ENCODE assay signal across 10 cellular contexts in the genomic region with DNA sequence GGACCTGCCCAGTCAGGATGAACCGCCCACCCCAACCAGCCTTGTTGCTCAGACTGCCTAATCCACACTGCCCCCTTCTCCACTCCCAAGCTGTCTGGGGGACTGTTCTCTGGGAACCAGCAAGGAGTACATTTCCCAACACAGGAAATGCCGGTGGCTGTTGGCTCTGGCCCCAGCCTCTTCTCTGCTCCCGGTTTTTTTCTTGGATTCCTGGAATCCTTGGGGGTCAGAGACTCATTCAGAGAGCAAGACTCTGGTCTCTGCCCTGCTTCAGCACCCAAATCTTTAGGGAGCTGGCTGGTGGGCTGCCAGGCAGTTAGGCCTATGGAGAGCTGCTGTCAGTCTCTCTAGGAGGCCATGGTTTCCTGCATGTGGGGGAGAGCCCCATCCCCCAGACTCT. TPM values are rescaled to one million over a fixed set of nuclear protein-coding genes. Genes with fewer than 3 reads are reported as not detected.
DNase-seq lines count a peak whose midpoint lies in the region; ATAC-seq, FAIRE-seq and TF ChIP-seq lines count a peak whose summit lies in the region.
"Had no signal": no experiment of that assay in that cellular context is flagged by ENCODE, and none has a peak within 500 bp of the region (broad histone marks: within the 10 kb centered on the region; RNA-seq: fewer than 3 reads in every experiment).

No MANE protein-coding gene starts in this region.

- H3K9me3 ChIP-seq in kidney (ENCODE audit: control insufficient read depth in 1 of 2, low read length in 2 of 2) (no peaks in the 10 kb centered on the region), smooth muscle cell (replicated peaks; ENCODE audit: low read depth) (no peaks in the 10 kb centered on the region)
- no peaks in the 10 kb centered on the region for H3K9me3 ChIP-seq in effector memory CD4-positive, alpha-beta T cell (ENCODE audit: control insufficient read depth, low read length)

- intact Hi-C loops in kidney (cut with DNase I) (no loop called here), CD14-positive monocyte (cut with micrococcal nuclease) (loop anchor here in 1 of 2 donors (10.0 kb wide), 1 partner anchor 60 kb away; no protein-coding TSS in a partner anchor)

- 37% methylated on average over 3 of the region's 3 CpGs for WGBS in smooth muscle cell (ENCODE audit: low lambda C conversion rate)

- H3K9me3 Mint-ChIP-seq in natural killer cell treated with Interleukin-12 subunit alpha and Interleukin-12 subunit beta and Interleukin-15 and Interleukin-18, amount 100 ng/mL, for 72 hours: no peaks in the 10 kb centered on the region
- H3K9me3 Mint-ChIP-seq in CD14-positive monocyte: no peaks in the 10 kb centered on the region
- H3K9me3 Mint-ChIP-seq: activated naive CD4-positive, alpha-beta T cell treated with anti-CD3 and anti-CD28 coated beads for 36 hours had no signal

- no peaks in the 10 kb centered on the region for H3F3A ChIP-seq in smooth muscle cell (ENCODE audit: low read depth)

- no peaks in the 10 kb centered on the region for H3K27me3 ChIP-seq in smooth muscle cell (ENCODE audit: low read depth)
- H3K27me3 ChIP-seq in effector memory CD4-positive, alpha-beta T cell (replicated peaks; ENCODE audit: control insufficient read depth, insufficient read depth, low read length, poor library complexity, severe bottlenecking): no peaks in the 10 kb centered on the region

- H3K4me1 ChIP-seq in kidney (ENCODE audit: control insufficient read depth in 1 of 2, insufficient read depth in 1 of 2, low read depth in 1 of 2, low read length in 2 of 2): peaks cover 0 to 21% of the 10 kb centered on the region in 2 donors
- no peaks in the 10 kb centered on the region for H3K4me1 ChIP-seq in smooth muscle cell (ENCODE audit: low read depth)
- H3K4me1 ChIP-seq in effector memory CD4-positive, alpha-beta T cell (ENCODE audit: control insufficient read depth, insufficient read depth, low read length, poor library complexity, severe bottlenecking): no peaks in the 10 kb centered on the region

- no peak overlapping the region for H3K9ac ChIP-seq in kidney (ENCODE audit: low read length in 2 of 2)
- H3K9ac ChIP-seq in smooth muscle cell (ENCODE audit: low read depth): no peak overlapping the region

- no peak overlapping the region for H3K4me3 ChIP-seq in cardiac fibroblast (replicated peaks in 1 of 2; ENCODE audit: low read depth in 2 of 2, low read length in 2 of 2)
- no peak overlapping the region for H3K4me3 ChIP-seq in kidney (ENCODE audit: low read length in 2 of 2)
- no peak overlapping the region for H3K4me3 ChIP-seq in smooth muscle cell
- H3K4me3 ChIP-seq in effector memory CD4-positive, alpha-beta T cell (ENCODE audit: insufficient read depth, low read depth, low read length, poor library complexity, severe bottlenecking): no peak overlapping the region

- no peak overlapping the region for H3K27ac Mint-ChIP-seq in natural killer cell treated with Interleukin-12 subunit alpha and Interleukin-12 subunit beta and Interleukin-15 and Interleukin-18, amount 100 ng/mL, for 72 hours
- H3K27ac Mint-ChIP-seq in CD14-positive monocyte: no peak overlapping the region
- H3K27ac Mint-ChIP-seq: activated naive CD4-positive, alpha-beta T cell treated with anti-CD3 and anti-CD28 coated beads for 36 hours had no signal

- H3K4me3 Mint-ChIP-seq in natural killer cell treated with Interleukin-12 subunit alpha and Interleukin-12 subunit beta and Interleukin-15 and Interleukin-18, amount 100 ng/mL, for 72 hours: no peak overlapping the region
- H3K4me3 Mint-ChIP-seq in CD14-positive monocyte: no peak overlapping the region
- H3K4me3 Mint-ChIP-seq: activated naive CD4-positive, alpha-beta T cell treated with anti-CD3 and anti-CD28 coated beads for 36 hours had no signal

- no peaks in the 10 kb centered on the region for H3K79me2 ChIP-seq in smooth muscle cell (ENCODE audit: low read depth)

- no peaks in the 10 kb centered on the region for H3K36me3 Mint-ChIP-seq in natural killer cell treated with Interleukin-12 subunit alpha and Interleukin-12 subunit beta and Interleukin-15 and Interleukin-18, amount 100 ng/mL, for 72 hours
- peaks cover 0 to under 1% of the 10 kb centered on the region in 2 donors for H3K36me3 Mint-ChIP-seq in CD14-positive monocyte

- peaks cover 0 to 11% of the 10 kb centered on the region in 2 donors for H3K4me1 Mint-ChIP-seq in natural killer cell treated with Interleukin-12 subunit alpha and Interleukin-12 subunit beta and Interleukin-15 and Interleukin-18, amount 100 ng/mL, for 72 hours (ENCODE audit: low read depth in 2 of 2)
- H3K4me1 Mint-ChIP-seq in CD14-positive monocyte: peaks cover 21% of the 10 kb centered on the region

- H3K4me2 ChIP-seq in smooth muscle cell: peak overlapping the region; percentile 68

- peak; percentile 81 for DNase-seq in H4 (ENCODE audit: low spot score)
- peak; percentile 86 to 99 for DNase-seq in cardiac fibroblast (ENCODE audit: low read depth in 2 of 2)
- DNase-seq in kidney: peak; percentile 91
- peak; percentile 16 for DNase-seq in smooth muscle cell (lab: John Stamatoyannopoulos, UW; ENCODE audit: unreplicated experiment)
- DNase-seq in natural killer cell treated with Interleukin-12 subunit alpha and Interleukin-12 subunit beta and Interleukin-15 and Interleukin-18, amount 100 ng/mL, for 72 hours (ENCODE audit: low spot score): no peak
- DNase-seq in effector memory CD4-positive, alpha-beta T cell: no peak
- DNase-seq in activated gamma-delta T cell treated with Interleukin-2 at 50 U/mL for 16 hours: no peak
- no peak for DNase-seq in CD14-positive monocyte (ENCODE audit: low spot score)
- DNase-seq: activated naive CD4-positive, alpha-beta T cell treated with anti-CD3 and anti-CD28 coated beads for 36 hours; DMS79 had no signal

- no peak for ATAC-seq in natural killer cell treated with Interleukin-12 subunit alpha and Interleukin-12 subunit beta and Interleukin-15 and Interleukin-18, amount 100 ng/mL, for 72 hours

- peak overlapping the region; percentile 46 for H2AFZ ChIP-seq in smooth muscle cell (ENCODE audit: low read depth)

- H3K36me3 ChIP-seq in kidney (ENCODE audit: control insufficient read depth in 1 of 2, insufficient read depth in 2 of 2, low read length in 2 of 2) (no peaks in the 10 kb centered on the region), smooth muscle cell (ENCODE audit: low read depth) (no peaks in the 10 kb centered on the region)
- H3K36me3 ChIP-seq in effector memory CD4-positive, alpha-beta T cell (ENCODE audit: control insufficient read depth, insufficient read depth, low read length): no peaks in the 10 kb centered on the region

- H4K20me1 ChIP-seq in smooth muscle cell (ENCODE audit: low read depth): no peaks in the 10 kb centered on the region

- peaks cover 7 to 8% of the 10 kb centered on the region in 2 donors for H3K27me3 Mint-ChIP-seq in natural killer cell treated with Interleukin-12 subunit alpha and Interleukin-12 subunit beta and Interleukin-15 and Interleukin-18, amount 100 ng/mL, for 72 hours
- H3K27me3 Mint-ChIP-seq in CD14-positive monocyte (ENCODE audit: low read depth in 3 of 3): peaks cover 18 to 34% (median 19%) of the 10 kb centered on the region in 3 donors

- H3K27ac ChIP-seq in kidney (ENCODE audit: low read depth in 2 of 2, low read length in 2 of 2) (peak overlapping the region; percentile 63 to 67), smooth muscle cell (ENCODE audit: low read depth) (peak overlapping the region; percentile 58)
- no peak overlapping the region for H3K27ac ChIP-seq in effector memory CD4-positive, alpha-beta T cell (ENCODE audit: insufficient read depth, low read length, poor library complexity, severe bottlenecking)

- TF ChIP-seq CTCF in cardiac fibroblast (IDR thresholded peaks at IDR 0.05; ENCODE audit: low read depth, low read length) (no peak), kidney (IDR thresholded peaks at IDR 0.05; ENCODE audit: borderline replicate concordance, extremely low read depth, insufficient read depth) (no peak), smooth muscle cell (IDR thresholded peaks at IDR 0.05; ENCODE audit: borderline replicate concordance, insufficient read depth, poor library complexity, severe bottlenecking) (no peak), CD14-positive monocyte (IDR thresholded peaks at IDR 0.05) (no peak)

- no peak for FAIRE-seq in kidney (lab: Jason Lieb, UNC)

RNA-seq across cellular contexts. Expression of gene MTMR4, which starts 10.8 kb away (rescaled TPM):
- 31.1 and 43.5 TPM in 2 replicates for total RNA-seq in H4 (2014; rRNA removed; shearing (Covaris generic))
- total RNA-seq in kidney (42.9 TPM), smooth muscle cell (25.4 and 45.0 TPM in 2 replicates)
- polyA plus RNA-seq in kidney (ENCODE audit: insufficient read depth, low read depth, low replicate concordance) (13.3 TPM), smooth muscle cell (15.8 and 20.6 TPM in 2 replicates), CD14-positive monocyte (1 to 10 TPM; 7.2 to 8.4 TPM)
- total RNA-seq in natural killer cell treated with Interleukin-12 subunit alpha and Interleukin-12 subunit beta and Interleukin-15 and Interleukin-18, amount 100 ng/mL, for 72 hours: 100 to 1,000 TPM in 1 of 2 donors, 10 to 100 TPM in 1; 60.1 to 104 TPM

RNA-seq across cellular contexts. Expression of gene HSF5, which starts 37.0 kb away (rescaled TPM):
- total RNA-seq in H4 (2014; rRNA removed; shearing (Covaris generic)): not detected in 2 replicates
- 0.19 TPM for total RNA-seq in kidney
- not detected for polyA plus RNA-seq in kidney (ENCODE audit: insufficient read depth, low read depth, low replicate concordance)
- not detected in 2 replicates for total RNA-seq in smooth muscle cell
- not detected in 2 replicates for polyA plus RNA-seq in smooth muscle cell
- 1 to 10 TPM; 1.7 to 3.3 TPM for total RNA-seq in natural killer cell treated with Interleukin-12 subunit alpha and Interleukin-12 subunit beta and Interleukin-15 and Interleukin-18, amount 100 ng/mL, for 72 hours
- under 1 TPM in 1 of 2 donors, not detected in 1; 0.07 TPM for polyA plus RNA-seq in CD14-positive monocyte

Comparison
In these comparisons a context has a peak if more than half of its experiments do, and no peak if none do; other contexts are left out.
1. DNase-seq: peak in H4 (single experiment), cardiac fibroblast (2 of 2), kidney (single experiment) and smooth muscle cell (single experiment); none in natural killer cell treated with Interleukin-12 subunit alpha and Interleukin-12 subunit beta and Interleukin-15 and Interleukin-18, amount 100 ng/mL, for 72 hours (single experiment), effector memory CD4-positive, alpha-beta T cell (0 of 3), activated gamma-delta T cell treated with Interleukin-2 at 50 U/mL for 16 hours (single experiment) and CD14-positive monocyte (single experiment).